8 cellular contexts compared by ENCODE assay signal in genomic region chr3:71925511-71926241, GRCh38.
DNase-seq lines count a peak whose midpoint lies in the region; ATAC-seq and TF ChIP-seq lines count a peak whose summit lies in the region.
"Not testable (repeated sequence)": the region's sequence is repeated elsewhere in the genome, so short reads cannot be mapped to it uniquely, and the experiment has no call there.

No MANE protein-coding gene starts in this region.

- H2BK120ac ChIP-seq in H9 (ENCODE audit: low read depth, low read length, poor library complexity, severe bottlenecking), result not testable (repeated sequence)

- H3K4me3 ChIP-seq in NT2/D1 (ENCODE audit: insufficient read length, low read depth), result not testable (repeated sequence)

- not testable (repeated sequence) for H2AK5ac ChIP-seq in H9 (ENCODE audit: insufficient read length, low read length)

- not testable (repeated sequence) for H3K36me3 Mint-ChIP-seq in H9 (ENCODE audit: insufficient read depth in 1 of 3, low read depth in 3 of 3); activated naive CD8-positive, alpha-beta T cell treated with anti-CD3 and anti-CD28 coated beads, Interleukin-2, amount 50 U/mL, for 24 hours (ENCODE audit: low read depth)

- H3K4ac ChIP-seq in H9 (ENCODE audit: low read depth, low read length), result not testable (repeated sequence)

- no CpG with 5 or more reads among the region's 13 CpGs for WGBS in H9 (ENCODE audit: extremely low coverage, insufficient read length, low lambda C conversion rate)

- peak overlapping the region; percentile 37 to 90 (median 78); a peak in 4 of 7 replicates for H3K27ac Mint-ChIP-seq in H9
- not testable (repeated sequence) for H3K27ac Mint-ChIP-seq in activated naive CD8-positive, alpha-beta T cell treated with anti-CD3 and anti-CD28 coated beads, Interleukin-2, amount 50 U/mL, for 24 hours; stimulated activated naive CD8-positive, alpha-beta T cell treated with anti-CD3 and anti-CD28 coated beads, Interleukin-15, amount 100 ng/mL, for 72 hours

- peak; percentile 68 for ATAC-seq in GM18499 (IDR thresholded peaks at IDR 0.05; ENCODE audit: insufficient read depth, unreplicated experiment)
- peak; percentile 52 for ATAC-seq in GM19328 (IDR thresholded peaks at IDR 0.05; ENCODE audit: unreplicated experiment)
- peak; percentile 52 for ATAC-seq in HG03159 (IDR thresholded peaks at IDR 0.05; ENCODE audit: unreplicated experiment)
- ATAC-seq in activated naive CD8-positive, alpha-beta T cell treated with anti-CD3 and anti-CD28 coated beads, Interleukin-2, amount 50 U/mL, for 24 hours, result peak; percentile 51
- ATAC-seq in foreskin keratinocyte, result peak; percentile 71
- ATAC-seq in stimulated activated naive CD8-positive, alpha-beta T cell treated with anti-CD3 and anti-CD28 coated beads, Interleukin-15, amount 100 ng/mL, for 72 hours, result peak; percentile 52

- H4K20me1 ChIP-seq in H9 (ENCODE audit: control insufficient read depth, insufficient read depth, insufficient read length), result not testable (repeated sequence)

- H3K18ac ChIP-seq in H9 (ENCODE audit: insufficient read length, low read depth, low read length), result not testable (repeated sequence)

- peak overlapping the region; percentile 8; a peak in 2 of 5 replicates for H3K4me3 Mint-ChIP-seq in H9
- H3K4me3 Mint-ChIP-seq in activated naive CD8-positive, alpha-beta T cell treated with anti-CD3 and anti-CD28 coated beads, Interleukin-2, amount 50 U/mL, for 24 hours; stimulated activated naive CD8-positive, alpha-beta T cell treated with anti-CD3 and anti-CD28 coated beads, Interleukin-15, amount 100 ng/mL, for 72 hours: not testable (repeated sequence)

- H3K56ac ChIP-seq in H9 (ENCODE audit: insufficient read length, low read depth, low read length), result not testable (repeated sequence)

- H3K9me3 ChIP-seq in H9 (ENCODE audit: control insufficient read depth, low read depth, low read length); NT2/D1 (ENCODE audit: insufficient read depth, low read length): not testable (repeated sequence)

- H3K36me3 ChIP-seq in NT2/D1 (ENCODE audit: insufficient read depth, insufficient read length, low read length), result not testable (repeated sequence)

- not testable (repeated sequence) for H3K14ac ChIP-seq in H9 (ENCODE audit: insufficient read depth, low read length)

- H3K79me2 ChIP-seq in H9 (ENCODE audit: insufficient read depth, low read length), result not testable (repeated sequence)

- H3K27me3 ChIP-seq in H9 (ENCODE audit: insufficient read depth, low read length), result not testable (repeated sequence)
- H3K27me3 ChIP-seq in NT2/D1 (ENCODE audit: insufficient read depth, insufficient read length) (peaks cover 18% of the 10 kb centered on the region), foreskin keratinocyte (peaks cover 18% of the 10 kb centered on the region)

- not testable (repeated sequence) for H3K23me2 ChIP-seq in H9 (ENCODE audit: insufficient read length, low read depth, low read length, poor library complexity, severe bottlenecking)

- not testable (repeated sequence) for H3K9ac ChIP-seq in H9 (ENCODE audit: extremely low read depth, insufficient read length, low read length)
- H3K9ac ChIP-seq in NT2/D1 (ENCODE audit: insufficient read length, low read depth), result peak overlapping the region; percentile 46

- H3K9me3 Mint-ChIP-seq in H9; activated naive CD8-positive, alpha-beta T cell treated with anti-CD3 and anti-CD28 coated beads, Interleukin-2, amount 50 U/mL, for 24 hours; stimulated activated naive CD8-positive, alpha-beta T cell treated with anti-CD3 and anti-CD28 coated beads, Interleukin-15, amount 100 ng/mL, for 72 hours: not testable (repeated sequence)

- H2BK15ac ChIP-seq in H9 (ENCODE audit: low read depth, low read length), result not testable (repeated sequence)

- H2AFZ ChIP-seq in H9 (ENCODE audit: low read length), result not testable (repeated sequence)

- not testable (repeated sequence) for H4K8ac ChIP-seq in H9 (replicated peaks; ENCODE audit: insufficient read length, low read depth, low read length)

- H2BK12ac ChIP-seq in H9 (ENCODE audit: insufficient read length, low read depth, low read length), result not testable (repeated sequence)

- H3K27ac ChIP-seq in H9 (ENCODE audit: insufficient read length, low read depth, low read length), result peak overlapping the region; percentile 65
- H3K27ac ChIP-seq in foreskin keratinocyte, result not testable (repeated sequence)

- H3K4me2 ChIP-seq in H9 (ENCODE audit: insufficient read depth, insufficient read length, low read length), result peak overlapping the region; percentile 3

- DNase-seq in H9; NT2/D1 (ENCODE audit: low read depth, low spot score); activated naive CD8-positive, alpha-beta T cell treated with anti-CD3 and anti-CD28 coated beads, Interleukin-2, amount 50 U/mL, for 24 hours; foreskin keratinocyte; stimulated activated naive CD8-positive, alpha-beta T cell treated with anti-CD3 and anti-CD28 coated beads, Interleukin-15, amount 100 ng/mL, for 72 hours: not testable (repeated sequence)

- not testable (repeated sequence) for H3K27me3 Mint-ChIP-seq in H9 (ENCODE audit: low read depth); activated naive CD8-positive, alpha-beta T cell treated with anti-CD3 and anti-CD28 coated beads, Interleukin-2, amount 50 U/mL, for 24 hours; stimulated activated naive CD8-positive, alpha-beta T cell treated with anti-CD3 and anti-CD28 coated beads, Interleukin-15, amount 100 ng/mL, for 72 hours

- H3K79me1 ChIP-seq in H9 (ENCODE audit: insufficient read depth, low read depth, low read length, poor library complexity, severe bottlenecking), result not testable (repeated sequence)

- not testable (repeated sequence) for H3T11ph ChIP-seq in H9 (ENCODE audit: low read length)

- not testable (repeated sequence) for H4K91ac ChIP-seq in H9 (ENCODE audit: insufficient read length, low read depth, low read length)

- not testable (repeated sequence) for H2BK5ac ChIP-seq in H9 (ENCODE audit: insufficient read length, low read length)

- not testable (repeated sequence) for TF ChIP-seq CTCF in H9 (conservative IDR thresholded peaks at IDR 0.05); foreskin keratinocyte (conservative IDR thresholded peaks at IDR 0.05)

- H3K23ac ChIP-seq in H9 (ENCODE audit: insufficient read length, low read depth, low read length), result not testable (repeated sequence)

- peaks cover 39 to 51% of the 10 kb centered on the region in 2 experiments for H3K4me1 Mint-ChIP-seq in H9
- not testable (repeated sequence) for H3K4me1 Mint-ChIP-seq in activated naive CD8-positive, alpha-beta T cell treated with anti-CD3 and anti-CD28 coated beads, Interleukin-2, amount 50 U/mL, for 24 hours
- peaks cover 13% of the 10 kb centered on the region for H3K4me1 Mint-ChIP-seq in stimulated activated naive CD8-positive, alpha-beta T cell treated with anti-CD3 and anti-CD28 coated beads, Interleukin-15, amount 100 ng/mL, for 72 hours

- not testable (repeated sequence) for H2BK20ac ChIP-seq in H9 (ENCODE audit: low read depth, low read length, poor library complexity, severe bottlenecking)

- H3K4me1 ChIP-seq in H9 (ENCODE audit: insufficient read depth, low read length) (peaks cover 18% of the 10 kb centered on the region; the same call in 1 of the 2 replicates), NT2/D1 (ENCODE audit: insufficient read depth, insufficient read length) (peaks cover 17% of the 10 kb centered on the region)
- not testable (repeated sequence) for H3K4me1 ChIP-seq in foreskin keratinocyte

- not testable (repeated sequence) for H4K5ac ChIP-seq in H9 (ENCODE audit: insufficient read length, low read depth, low read length)
